In genomic region chr3:137792633-137793271, GRCh38 we compare ENCODE assay signal across 8 cellular contexts. TPM values are rescaled to one million over a fixed set of nuclear protein-coding genes. Genes with fewer than 3 reads are reported as not detected.
DNase-seq lines count a peak whose midpoint lies in the region; ATAC-seq, FAIRE-seq and TF ChIP-seq lines count a peak whose summit lies in the region.
"Had no signal": no experiment of that assay in that cellular context is flagged by ENCODE, and none has a peak within 500 bp of the region (broad histone marks: within the 10 kb centered on the region; RNA-seq: fewer than 3 reads in every experiment).

No MANE protein-coding gene starts in this region.

- H3K4me3 Mint-ChIP-seq in astrocyte (ENCODE audit: unreplicated experiment) = no peak overlapping the region
- H3K4me3 Mint-ChIP-seq in naive thymus-derived CD8-positive, alpha-beta T cell = no peak overlapping the region

- DNase-seq in GM04503 (ENCODE audit: low read depth) (peak; percentile 3), Karpas-422 (peak; percentile 77), astrocyte (ENCODE audit: low read depth) (no peak), mucosa of descending colon (peak in 2 of 3 donors; percentile 10 to 25)
- DNase-seq in naive thymus-derived CD8-positive, alpha-beta T cell = no peak

- H3K27ac ChIP-seq in Karpas-422 (ENCODE audit: low read length) = no peak overlapping the region
- H3K27ac ChIP-seq in astrocyte (ENCODE audit: low read depth, low read length) = no peak overlapping the region

- H3K27ac Mint-ChIP-seq in astrocyte (ENCODE audit: unreplicated experiment) = no peak overlapping the region
- H3K27ac Mint-ChIP-seq in naive thymus-derived CD8-positive, alpha-beta T cell = no peak overlapping the region

- H3K36me3 Mint-ChIP-seq in astrocyte (ENCODE audit: low read depth, unreplicated experiment) = no peaks in the 10 kb centered on the region
- no peaks in the 10 kb centered on the region for H3K36me3 Mint-ChIP-seq in naive thymus-derived CD8-positive, alpha-beta T cell

- H3K27me3 Mint-ChIP-seq in astrocyte (ENCODE audit: low read depth, unreplicated experiment) = no peaks in the 10 kb centered on the region
- peaks cover 6 to 20% (median 13%) of the 10 kb centered on the region in 5 donors for H3K27me3 Mint-ChIP-seq in naive thymus-derived CD8-positive, alpha-beta T cell

- POLR2A ChIA-PET in naive thymus-derived CD8-positive, alpha-beta T cell (lab: Charles Lee) = no interaction called here

- H3K36me3 ChIP-seq in Karpas-422 (ENCODE audit: insufficient read depth, low read length) (no peaks in the 10 kb centered on the region), astrocyte (ENCODE audit: insufficient read depth, low read length) (no peaks in the 10 kb centered on the region), mucosa of descending colon (ENCODE audit: low read depth) (no peaks in the 10 kb centered on the region)

- peak; percentile 32 for ATAC-seq in mucosa of descending colon
- ATAC-seq in GM21526 (IDR thresholded peaks at IDR 0.05; ENCODE audit: low FRiP score, unreplicated experiment) = no peak
- no peak for ATAC-seq in naive thymus-derived CD8-positive, alpha-beta T cell
- ATAC-seq in HG02870 (IDR thresholded peaks at IDR 0.05; ENCODE audit: unreplicated experiment) = no peak

- H3K4me1 ChIP-seq in Karpas-422 (ENCODE audit: low read length) (no peaks in the 10 kb centered on the region), astrocyte (ENCODE audit: insufficient read depth, low read length) (no peaks in the 10 kb centered on the region), mucosa of descending colon (ENCODE audit: low read depth) (no peaks in the 10 kb centered on the region)

- no peaks in the 10 kb centered on the region for H3K9me3 Mint-ChIP-seq in astrocyte (ENCODE audit: unreplicated experiment)
- H3K9me3 Mint-ChIP-seq in naive thymus-derived CD8-positive, alpha-beta T cell = no peaks in the 10 kb centered on the region

- H3K27me3 ChIP-seq in Karpas-422 (ENCODE audit: low read length) (no peaks in the 10 kb centered on the region), astrocyte (ENCODE audit: insufficient read depth, low read length) (no peaks in the 10 kb centered on the region)

- no peak overlapping the region for H3K9ac ChIP-seq in Karpas-422 (ENCODE audit: low read length)
- no peak overlapping the region for H3K9ac ChIP-seq in astrocyte (ENCODE audit: low read length)

- intact Hi-C loops in mucosa of descending colon (cut with DNase I, micrococcal nuclease) = no loop called here

- no peaks in the 10 kb centered on the region for H3K9me2 ChIP-seq in Karpas-422 (replicated peaks; ENCODE audit: insufficient read depth, low read length)

- H3K9me3 ChIP-seq in Karpas-422 (ENCODE audit: low read length) (no peaks in the 10 kb centered on the region), astrocyte (ENCODE audit: insufficient read depth, low read depth, low read length) (no peaks in the 10 kb centered on the region), mucosa of descending colon (no peaks in the 10 kb centered on the region)

- no peak overlapping the region for H2AFZ ChIP-seq in Karpas-422 (ENCODE audit: low read length)
- no peak overlapping the region for H2AFZ ChIP-seq in astrocyte (ENCODE audit: low read depth, low read length)

- TF ChIP-seq CTCF in astrocyte (IDR thresholded peaks at IDR 0.05; ENCODE audit: insufficient read depth, low read depth, low read length) (peak; percentile 31), mucosa of descending colon (IDR thresholded peaks at IDR 0.05) (no peak)

- H3K79me2 ChIP-seq in Karpas-422 (ENCODE audit: low read length) = no peaks in the 10 kb centered on the region
- H3K79me2 ChIP-seq in astrocyte (ENCODE audit: insufficient read depth, low read length) = no peaks in the 10 kb centered on the region

- no peak overlapping the region for H3K4me2 ChIP-seq in Karpas-422 (ENCODE audit: low read depth, low read length, poor library complexity, severe bottlenecking)
- no peak overlapping the region for H3K4me2 ChIP-seq in astrocyte (ENCODE audit: low read length)

- no peak overlapping the region for H3K4me3 ChIP-seq in Karpas-422 (ENCODE audit: low read length)
- H3K4me3 ChIP-seq in astrocyte (ENCODE audit: insufficient read depth, low read depth, low read length) = no peak overlapping the region
- no peak overlapping the region for H3K4me3 ChIP-seq in mucosa of descending colon

- H3K4me1 Mint-ChIP-seq in astrocyte (ENCODE audit: low read depth, unreplicated experiment) = no peaks in the 10 kb centered on the region
- H3K4me1 Mint-ChIP-seq in naive thymus-derived CD8-positive, alpha-beta T cell = no peaks in the 10 kb centered on the region

- H4K20me1 ChIP-seq in Karpas-422 (ENCODE audit: insufficient read depth, low read depth, low read length) = no peaks in the 10 kb centered on the region
- no peaks in the 10 kb centered on the region for H4K20me1 ChIP-seq in astrocyte (ENCODE audit: insufficient read depth, low read length)

- FAIRE-seq in astrocyte (lab: Jason Lieb, UNC) = no peak
- FAIRE-seq: TTC549 had no signal

RNA-seq across cellular contexts. Expression of gene SOX14, which starts 28.6 kb away (rescaled TPM):
- total RNA-seq in Karpas-422 (2014; rRNA removed; shearing (Covaris generic); ENCODE audit: low replicate concordance) = not detected in 2 replicates
- 0.09 TPM in 1 of 2 replicates, not detected in the other for total RNA-seq in astrocyte
- not detected for total RNA-seq in mucosa of descending colon
- total RNA-seq in naive thymus-derived CD8-positive, alpha-beta T cell = not detected
- polyA plus RNA-seq in naive thymus-derived CD8-positive, alpha-beta T cell = not detected

Comparison
In these comparisons a context has a peak if more than half of its experiments do, and no peak if none do; other contexts are left out.
1. DNase-seq: peak in GM04503 (single experiment), Karpas-422 (single experiment) and mucosa of descending colon (2 of 3); none in astrocyte (single experiment) and naive thymus-derived CD8-positive, alpha-beta T cell (0 of 10).